Comparison of ENCODE assay signal across 8 cellular contexts in genomic region chr11:66052664-66052982, GRCh38. TPM values are rescaled to one million over a fixed set of nuclear protein-coding genes. Genes with fewer than 3 reads are reported as not detected.
DNase-seq lines count a peak whose midpoint lies in the region; ATAC-seq and TF ChIP-seq lines count a peak whose summit lies in the region.

No MANE protein-coding gene starts in this region.

- H3K9me3 ChIP-seq in WERI-Rb-1 (ENCODE audit: severe bottlenecking) (no peaks in the 10 kb centered on the region), gastroesophageal sphincter (no peaks in the 10 kb centered on the region), skeletal muscle tissue (ENCODE audit: control insufficient read depth in 3 of 3, low read length in 3 of 3) (no peaks in the 10 kb centered on the region)

- peak overlapping the region; percentile 92 to 97 (median 97) for H3K9ac ChIP-seq in skeletal muscle tissue (ENCODE audit: low read depth in 1 of 3, low read length in 3 of 3)

- H3K27me3 ChIP-seq in H7 (ENCODE audit: control insufficient read depth, insufficient read depth, low read length), result no peaks in the 10 kb centered on the region
- no peaks in the 10 kb centered on the region for H3K27me3 ChIP-seq in WERI-Rb-1 (ENCODE audit: insufficient read depth, low read depth, severe bottlenecking)
- H3K27me3 ChIP-seq in gastroesophageal sphincter, result peaks cover 17% of the 10 kb centered on the region
- H3K27me3 ChIP-seq in skeletal muscle tissue (ENCODE audit: control insufficient read depth in 3 of 3, insufficient read depth in 3 of 3, low read length in 3 of 3), result peaks cover 5 to 21% (median 14%) of the 10 kb centered on the region in 3 donors

- 2% methylated on average over 7 to 16 of the region's 17 CpGs for WGBS in gastroesophageal sphincter (ENCODE audit: low coverage in 1 of 2), 2 donors

- H3K36me3 ChIP-seq in H7 (replicated peaks; ENCODE audit: control insufficient read depth, insufficient read depth, low read length) (peaks cover 22% of the 10 kb centered on the region), WERI-Rb-1 (peaks cover 47% of the 10 kb centered on the region), gastroesophageal sphincter (peaks cover 0 to 40% of the 10 kb centered on the region in 2 donors), skeletal muscle tissue (ENCODE audit: control insufficient read depth in 3 of 3, insufficient read depth in 3 of 3, low read length in 3 of 3) (peaks cover 27 to 31% (median 30%) of the 10 kb centered on the region in 3 donors)

- no peak for TF ChIP-seq EP300 in gastroesophageal sphincter (IDR thresholded peaks at IDR 0.05)

- no peak for TF ChIP-seq CTCF in WERI-Rb-1 (IDR thresholded peaks at IDR 0.05; ENCODE audit: low read depth, low read length)
- TF ChIP-seq CTCF in gastroesophageal sphincter (IDR thresholded peaks at IDR 0.05), result no peak
- no peak for TF ChIP-seq CTCF in omental fat pad (IDR thresholded peaks at IDR 0.05)

- H3K27ac ChIP-seq in WERI-Rb-1 (peak overlapping the region; percentile 98), gastroesophageal sphincter (peak overlapping the region; percentile 41 to 95 (median 90)), skeletal muscle tissue (ENCODE audit: low read depth, low read length) (peak overlapping the region; percentile 66)

- no peak for DNase-seq in H7
- no peak for DNase-seq in WERI-Rb-1
- no peak for DNase-seq in omental fat pad (ENCODE audit: low spot score)
- no peak for DNase-seq in stimulated activated naive CD4-positive, alpha-beta T cell (lab: John Stamatoyannopoulos, UW)
- no peak for DNase-seq in HPDE6-E6E7 (ENCODE audit: extremely low spot score)

- TF ChIP-seq POLR2A in gastroesophageal sphincter (IDR thresholded peaks at IDR 0.05), result no peak

- H3K4me3 ChIP-seq in H7 (ENCODE audit: insufficient read depth, low read depth, low read length), result peak overlapping the region; percentile 93
- H3K4me3 ChIP-seq in WERI-Rb-1 (ENCODE audit: low read depth, low read length), result peak overlapping the region; percentile 87
- peak overlapping the region; percentile 89 to 99 for H3K4me3 ChIP-seq in gastroesophageal sphincter
- peak overlapping the region; percentile 96 to 99 (median 98) for H3K4me3 ChIP-seq in skeletal muscle tissue (ENCODE audit: low read length in 3 of 3)

- peaks cover 0 to 59% (median 26%) of the 10 kb centered on the region in 3 donors for H3K4me1 ChIP-seq in gastroesophageal sphincter
- peaks cover 19 to 32% (median 25%) of the 10 kb centered on the region in 3 donors for H3K4me1 ChIP-seq in skeletal muscle tissue (ENCODE audit: control insufficient read depth in 3 of 3, insufficient read depth in 3 of 3, low read length in 3 of 3)

- no peak for ATAC-seq in gastroesophageal sphincter
- ATAC-seq in omental fat pad (ENCODE audit: low FRiP score), result no peak
- no peak for ATAC-seq in HG03196 (IDR thresholded peaks at IDR 0.05; ENCODE audit: unreplicated experiment)

RNA-seq across cellular contexts. Expression of gene SF3B2, which starts 0.5 kb away (rescaled TPM):
- 194 and 221 TPM in 2 replicates for total RNA-seq in H7 (2014; rRNA removed; shearing (Covaris generic))
- total RNA-seq in gastroesophageal sphincter (100 to 1,000 TPM; 113 to 179 (median 160) TPM), skeletal muscle tissue (62.1 TPM), omental fat pad (100 to 1,000 TPM in 3 of 4 donors, 10 to 100 TPM in 1; 98.9 to 173 (median 140) TPM)

RNA-seq across cellular contexts. Expression of gene GAL3ST3, which starts 3.7 kb away (rescaled TPM):
- 21.7 and 23.1 TPM in 2 replicates for total RNA-seq in H7 (2014; rRNA removed; shearing (Covaris generic))
- total RNA-seq in gastroesophageal sphincter (1 to 10 TPM; 1.2 to 7.8 (median 2.2) TPM), skeletal muscle tissue (under 0.01 TPM), omental fat pad (1 to 10 TPM in 1 of 4 donors, under 1 TPM in 1, not detected in 2; 0.19 to 1.2 TPM)

RNA-seq across cellular contexts. Expression of gene PACS1, which starts 17.4 kb away (rescaled TPM):
- 16.2 and 20.1 TPM in 2 replicates for total RNA-seq in H7 (2014; rRNA removed; shearing (Covaris generic))
- total RNA-seq in gastroesophageal sphincter (10 to 100 TPM; 32.7 to 81.8 (median 38.2) TPM), skeletal muscle tissue (13.6 TPM), omental fat pad (10 to 100 TPM; 24.5 to 41.1 (median 38.0) TPM)

RNA-seq across cellular contexts. Expression of gene CATSPER1, which starts 26.3 kb away (rescaled TPM):
- not detected in 2 replicates for total RNA-seq in H7 (2014; rRNA removed; shearing (Covaris generic))
- under 1 TPM in 1 of 4 donors, not detected in 3; 0.12 TPM for total RNA-seq in gastroesophageal sphincter
- not detected for total RNA-seq in skeletal muscle tissue
- under 1 TPM in 2 of 4 donors, not detected in 2; 0.24 to 0.69 TPM for total RNA-seq in omental fat pad

RNA-seq across cellular contexts. Expression of gene CST6, which starts 40.8 kb away (rescaled TPM):
- 0.48 TPM in 1 of 2 replicates, not detected in the other for total RNA-seq in H7 (2014; rRNA removed; shearing (Covaris generic))
- total RNA-seq in gastroesophageal sphincter (1 to 10 TPM in 1 of 4 donors, not detected in 3; 1.7 TPM), skeletal muscle tissue (not detected), omental fat pad (1 to 10 TPM in 2 of 4 donors, not detected in 2; 1.6 to 6.2 TPM)
